In the genomic region with DNA sequence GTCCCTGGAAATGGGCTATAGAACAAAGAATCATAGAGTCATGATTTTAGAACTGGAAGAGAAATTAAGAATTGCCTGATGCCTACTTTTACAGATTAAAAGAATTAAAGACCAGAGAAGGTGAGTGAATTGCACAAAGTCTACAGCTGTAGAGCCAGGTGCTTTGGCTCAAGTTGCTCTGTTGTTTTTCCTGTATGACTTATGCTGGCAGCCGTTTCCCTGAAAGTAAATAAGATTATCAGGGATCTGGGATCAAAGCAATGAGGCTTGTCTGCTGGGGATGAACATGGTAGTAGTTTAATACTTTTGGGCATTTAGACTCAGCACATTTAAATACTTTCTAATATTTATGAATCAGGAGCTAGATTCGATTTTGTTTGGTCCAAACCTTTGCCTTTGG, we compare ENCODE assay signal across 23 cellular contexts.
DNase-seq lines count a peak whose midpoint lies in the region; ATAC-seq and TF ChIP-seq lines count a peak whose summit lies in the region.
"Had no signal": no experiment of that assay in that cellular context is flagged by ENCODE, and none has a peak within 500 bp of the region (broad histone marks: within the 10 kb centered on the region; RNA-seq: fewer than 3 reads in every experiment).

No MANE protein-coding gene starts in this region.

- H3K27me3 Mint-ChIP-seq in Calu3 (ENCODE audit: unreplicated experiment) (no peaks in the 10 kb centered on the region), GM23338 (ENCODE audit: insufficient read depth, low read depth, poor library complexity) (peaks cover 3% of the 10 kb centered on the region)

- no peaks in the 10 kb centered on the region for H3K79me2 ChIP-seq in GM23338 (replicated peaks; ENCODE audit: insufficient read depth)
- H3K79me2 ChIP-seq in osteoblast (ENCODE audit: insufficient read depth, low read length): no peaks in the 10 kb centered on the region

- H3K9me3 ChIP-seq in osteoblast (ENCODE audit: low read depth, low read length) (no peaks in the 10 kb centered on the region), aorta (ENCODE audit: control insufficient read depth, low read length) (no peaks in the 10 kb centered on the region)
- H3K9me3 ChIP-seq: adrenal gland, spleen had no signal

- no peaks in the 10 kb centered on the region for H3K4me1 Mint-ChIP-seq in Calu3 (ENCODE audit: low read depth, unreplicated experiment)
- peaks cover 17% of the 10 kb centered on the region; the same call in 2 of the 3 replicates for H3K4me1 Mint-ChIP-seq in GM23338
- H3K4me1 Mint-ChIP-seq: activated CD4-positive, alpha-beta T cell treated with anti-CD3 and anti-CD28 coated beads, Interleukin-2, amount 10 ng/mL, durations not matched to agents 24 days and 14 days; naive thymus-derived CD8-positive, alpha-beta T cell had no signal

- no peak overlapping the region for H2AFZ ChIP-seq in GM23338
- no peak overlapping the region for H2AFZ ChIP-seq in osteoblast (ENCODE audit: low read length)

- no peak for DNase-seq in Calu3
- no peak for DNase-seq in GM23338 (ENCODE audit: low spot score)
- DNase-seq in caudate nucleus (lab: John Stamatoyannopoulos, UW): no peak
- DNase-seq in osteoblast (ENCODE audit: insufficient read length, low spot score, missing footprints): no peak
- no peak for DNase-seq in aorta
- no peak for DNase-seq in activated T-cell treated with anti-CD3 and anti-CD28 coated beads for 4 hours
- no peak for DNase-seq in DMS 273 treated with DMSO at 0.1 percent for 48 hours (lab: John Stamatoyannopoulos, UW)
- DNase-seq: activated CD4-positive, alpha-beta T cell treated with anti-CD3 and anti-CD28 coated beads, Interleukin-2, amount 10 ng/mL, durations not matched to agents 24 days and 14 days; activated naive CD4-positive, alpha-beta T cell treated with anti-CD3 and anti-CD28 coated beads for 36 hours; adrenal gland; effector CD8-positive, alpha-beta T cell; head of caudate nucleus; Karpas-422; MV-4-11; naive thymus-derived CD8-positive, alpha-beta T cell; NCI-H146; NCI-H2227 treated with DMSO at 0.1 percent for 48 hours; NCI-H748 treated with DMSO at 0.1 percent for 48 hours; OCI-M1; spleen; trophoblast cell had no signal

- 84 to 90% methylated on average over 2 of the region's 2 CpGs for WGBS in aorta, 2 donors

- H3K9me2 ChIP-seq in GM23338 (ENCODE audit: insufficient read depth): no peaks in the 10 kb centered on the region

- H3K36me3 ChIP-seq in GM23338 (ENCODE audit: insufficient read depth): no peaks in the 10 kb centered on the region
- no peaks in the 10 kb centered on the region for H3K36me3 ChIP-seq in osteoblast (ENCODE audit: insufficient read depth, low read length)
- H3K36me3 ChIP-seq in aorta (ENCODE audit: control insufficient read depth in 1 of 2, insufficient read depth in 2 of 2, low read length in 1 of 2): no peaks in the 10 kb centered on the region
- H3K36me3 ChIP-seq: adrenal gland, spleen had no signal

- H3K4me1 ChIP-seq in GM23338 (ENCODE audit: insufficient read depth) (0 out of 2 replicates have a peak, but pooled peaks cover 2% of the 10 kb centered on the region), osteoblast (ENCODE audit: insufficient read depth, low read length) (peaks cover 22% of the 10 kb centered on the region), aorta (ENCODE audit: control insufficient read depth in 1 of 2, insufficient read depth in 2 of 2, low read length in 2 of 2) (peaks cover 2 to 7% of the 10 kb centered on the region in 2 donors)
- H3K4me1 ChIP-seq: spleen had no signal

- H3F3A ChIP-seq in GM23338 (replicated peaks; ENCODE audit: low read depth): no peaks in the 10 kb centered on the region

- H3K4me3 ChIP-seq in GM23338 (no peak overlapping the region), osteoblast (ENCODE audit: insufficient read depth, low read length) (no peak overlapping the region), aorta (ENCODE audit: low read length in 2 of 2) (no peak overlapping the region)
- H3K4me3 ChIP-seq: adrenal gland, spleen had no signal

- TSS peak; percentile 11 for BruUV-seq in Calu3 (replicated peaks; lab: Mats Ljungman, UMichigan)

- CTCF ChIA-PET in Calu3 (lab: Charles Lee): no interaction called here

- TF ChIP-seq CTCF in Calu3 (IDR thresholded peaks at IDR 0.05; ENCODE audit: unreplicated experiment) (no peak), GM23338 (conservative IDR thresholded peaks at IDR 0.05; ENCODE audit: low read depth in 2 of 2) (no peak), osteoblast (IDR thresholded peaks at IDR 0.05; ENCODE audit: extremely low read depth, low read depth, low read length) (no peak)

- ATAC-seq in GM23338 (no peak), aorta (ENCODE audit: low FRiP score) (no peak)
- ATAC-seq: HCT116; naive thymus-derived CD8-positive, alpha-beta T cell had no signal

- H3K4me2 ChIP-seq in GM23338: no peak overlapping the region
- H3K4me2 ChIP-seq in osteoblast (ENCODE audit: insufficient read depth, low read length): no peak overlapping the region

- intact Hi-C loops in Calu3 (cut with micrococcal nuclease; ENCODE audit: unreplicated experiment): no loop called here
- intact Hi-C loops in aorta (cut with DNase I): no loop called here

- no peak overlapping the region for H3K4me3 Mint-ChIP-seq in Calu3 (ENCODE audit: low read depth, unreplicated experiment)
- H3K4me3 Mint-ChIP-seq in GM23338: no peak overlapping the region
- H3K4me3 Mint-ChIP-seq: activated CD4-positive, alpha-beta T cell treated with anti-CD3 and anti-CD28 coated beads, Interleukin-2, amount 10 ng/mL, durations not matched to agents 24 days and 14 days; activated naive CD4-positive, alpha-beta T cell treated with anti-CD3 and anti-CD28 coated beads for 36 hours; mesothelial cell of epicardium; naive thymus-derived CD8-positive, alpha-beta T cell had no signal

- no peaks in the 10 kb centered on the region for H3K9me3 Mint-ChIP-seq in Calu3 (ENCODE audit: low read depth, unreplicated experiment)
- no peaks in the 10 kb centered on the region for H3K9me3 Mint-ChIP-seq in GM23338
- H3K9me3 Mint-ChIP-seq: activated CD4-positive, alpha-beta T cell treated with anti-CD3 and anti-CD28 coated beads, Interleukin-2, amount 10 ng/mL, durations not matched to agents 24 days and 14 days; activated naive CD4-positive, alpha-beta T cell treated with anti-CD3 and anti-CD28 coated beads for 36 hours; mesothelial cell of epicardium; naive thymus-derived CD8-positive, alpha-beta T cell had no signal

- H3K27me3 ChIP-seq in GM23338 (ENCODE audit: insufficient read depth) (no peaks in the 10 kb centered on the region), osteoblast (ENCODE audit: insufficient read depth, low read length) (no peaks in the 10 kb centered on the region), aorta (ENCODE audit: control insufficient read depth in 1 of 2, insufficient read depth in 2 of 2, low read length in 1 of 2) (no peaks in the 10 kb centered on the region)
- H3K27me3 ChIP-seq: adrenal gland, spleen had no signal

- H3K27ac ChIP-seq in GM23338 (ENCODE audit: low read depth): no peak overlapping the region
- H3K27ac ChIP-seq in caudate nucleus (ENCODE audit: low read depth, low read length): peak overlapping the region; percentile 1
- peak overlapping the region; percentile 73 for H3K27ac ChIP-seq in osteoblast (ENCODE audit: low read depth, low read length)
- H3K27ac ChIP-seq in aorta (ENCODE audit: low read depth in 1 of 2, low read length in 2 of 2): no peak overlapping the region
- H3K27ac ChIP-seq: adrenal gland, spleen had no signal

- H4K20me1 ChIP-seq in GM23338 (replicated peaks; ENCODE audit: insufficient read depth) (no peaks in the 10 kb centered on the region), osteoblast (ENCODE audit: insufficient read depth, low read length) (no peaks in the 10 kb centered on the region)

- H3K36me3 Mint-ChIP-seq in Calu3 (ENCODE audit: insufficient read depth, unreplicated experiment) (no peaks in the 10 kb centered on the region), GM23338 (ENCODE audit: low read depth) (no peaks in the 10 kb centered on the region; the same call in 1 of the 3 replicates)
- H3K36me3 Mint-ChIP-seq: naive thymus-derived CD8-positive, alpha-beta T cell had no signal

- H3K27ac Mint-ChIP-seq in Calu3 (ENCODE audit: unreplicated experiment): no peak overlapping the region
- H3K27ac Mint-ChIP-seq in GM23338: 0 out of 2 replicates have a peak overlapping the region, but pooled peaks have one; percentile 44
- H3K27ac Mint-ChIP-seq: activated CD4-positive, alpha-beta T cell treated with anti-CD3 and anti-CD28 coated beads, Interleukin-2, amount 10 ng/mL, durations not matched to agents 24 days and 14 days; activated naive CD4-positive, alpha-beta T cell treated with anti-CD3 and anti-CD28 coated beads for 36 hours; mesothelial cell of epicardium; naive thymus-derived CD8-positive, alpha-beta T cell had no signal

TF ChIP-seq in GM23338, 12 proteins besides CTCF, POLR2A, EP300 and RAD21 (continues in another document):
- TF ChIP-seq CREB1 (CRISPR knock-in tag; IDR thresholded peaks at IDR 0.05; ENCODE audit: low read depth) (no peak), JUNB (IDR thresholded peaks at IDR 0.05; ENCODE audit: unreplicated experiment) (no peak), NANOG (IDR thresholded peaks at IDR 0.05; ENCODE audit: borderline replicate concordance) (no peak), EZH2phosphoT487 (IDR thresholded peaks at IDR 0.05; ENCODE audit: unreplicated experiment) (no peak), POLR2AphosphoS5 (IDR thresholded peaks at IDR 0.05; ENCODE audit: low read depth) (no peak)
- TF ChIP-seq, protein P1, sequence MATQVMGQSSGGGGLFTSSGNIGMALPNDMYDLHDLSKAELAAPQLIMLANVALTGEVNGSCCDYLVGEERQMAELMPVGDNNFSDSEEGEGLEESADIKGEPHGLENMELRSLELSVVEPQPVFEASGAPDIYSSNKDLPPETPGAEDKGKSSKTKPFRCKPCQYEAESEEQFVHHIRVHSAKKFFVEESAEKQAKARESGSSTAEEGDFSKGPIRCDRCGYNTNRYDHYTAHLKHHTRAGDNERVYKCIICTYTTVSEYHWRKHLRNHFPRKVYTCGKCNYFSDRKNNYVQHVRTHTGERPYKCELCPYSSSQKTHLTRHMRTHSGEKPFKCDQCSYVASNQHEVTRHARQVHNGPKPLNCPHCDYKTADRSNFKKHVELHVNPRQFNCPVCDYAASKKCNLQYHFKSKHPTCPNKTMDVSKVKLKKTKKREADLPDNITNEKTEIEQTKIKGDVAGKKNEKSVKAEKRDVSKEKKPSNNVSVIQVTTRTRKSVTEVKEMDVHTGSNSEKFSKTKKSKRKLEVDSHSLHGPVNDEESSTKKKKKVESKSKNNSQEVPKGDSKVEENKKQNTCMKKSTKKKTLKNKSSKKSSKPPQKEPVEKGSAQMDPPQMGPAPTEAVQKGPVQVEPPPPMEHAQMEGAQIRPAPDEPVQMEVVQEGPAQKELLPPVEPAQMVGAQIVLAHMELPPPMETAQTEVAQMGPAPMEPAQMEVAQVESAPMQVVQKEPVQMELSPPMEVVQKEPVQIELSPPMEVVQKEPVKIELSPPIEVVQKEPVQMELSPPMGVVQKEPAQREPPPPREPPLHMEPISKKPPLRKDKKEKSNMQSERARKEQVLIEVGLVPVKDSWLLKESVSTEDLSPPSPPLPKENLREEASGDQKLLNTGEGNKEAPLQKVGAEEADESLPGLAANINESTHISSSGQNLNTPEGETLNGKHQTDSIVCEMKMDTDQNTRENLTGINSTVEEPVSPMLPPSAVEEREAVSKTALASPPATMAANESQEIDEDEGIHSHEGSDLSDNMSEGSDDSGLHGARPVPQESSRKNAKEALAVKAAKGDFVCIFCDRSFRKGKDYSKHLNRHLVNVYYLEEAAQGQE (IDR thresholded peaks at IDR 0.05; ENCODE audit: unreplicated experiment): no peak

Comparison
In these comparisons a context has a peak if more than half of its experiments do, and no peak if none do; other contexts are left out.
1. H3K27ac ChIP-seq: peak in caudate nucleus (single experiment) and osteoblast (single experiment); none in GM23338 (single experiment) and aorta (0 of 2).